In the genomic region with DNA sequence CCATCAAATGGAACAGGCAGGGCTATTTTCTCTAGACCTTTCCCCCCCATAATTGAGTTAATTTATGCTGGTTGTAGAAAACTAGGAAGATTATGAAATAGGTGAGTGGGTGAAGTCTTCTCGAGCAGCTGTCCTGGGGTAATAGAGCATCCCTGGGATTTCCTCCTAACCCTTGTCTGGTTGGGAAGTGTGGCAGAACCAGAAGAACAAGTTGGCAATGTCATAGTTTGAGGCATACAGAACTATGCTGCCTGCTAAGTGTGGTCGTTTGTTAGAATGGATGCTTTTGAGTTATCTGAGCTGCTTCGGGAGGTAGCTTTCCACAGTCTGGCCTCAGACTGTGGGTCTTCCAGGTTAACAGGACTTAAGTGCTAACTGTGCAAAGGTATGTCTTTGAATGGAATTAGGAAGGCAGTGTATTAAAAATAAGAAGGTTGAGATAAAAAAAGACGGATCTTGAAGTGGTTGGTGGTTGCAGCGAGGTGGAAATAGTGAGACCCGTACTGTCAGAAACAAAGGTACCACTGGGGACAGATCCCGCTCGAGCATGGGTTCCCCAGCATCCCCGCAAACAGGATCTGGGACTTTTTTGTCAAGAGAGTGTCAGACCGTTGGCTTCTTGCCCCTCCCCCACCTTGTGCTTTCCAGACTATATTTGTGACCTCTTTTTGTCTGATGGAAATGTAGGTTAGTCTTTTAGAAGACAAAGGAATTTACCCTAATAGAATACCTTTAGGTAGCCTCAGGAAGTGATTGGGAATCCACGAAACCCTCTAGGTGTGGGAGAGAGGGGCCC, we compare ENCODE assay signal across 1 cellular context.
TF ChIP-seq lines count a peak whose summit lies in the region.

No MANE protein-coding gene starts in this region.

TF ChIP-seq in K562, 482 proteins besides CTCF, POLR2A, EP300 and RAD21:
- TF ChIP-seq MEIS2 (IDR thresholded peaks at IDR 0.05; ENCODE audit: partially characterized antibody) (no peak), ATF7 (IDR thresholded peaks at IDR 0.05) (no peak), NFATC3 (IDR thresholded peaks at IDR 0.05) (no peak), NONO (IDR thresholded peaks at IDR 0.05; ENCODE audit: low read depth in 2 of 2, low read length in 1 of 2) (no peak), CBFB (CRISPR knock-in tag; IDR thresholded peaks at IDR 0.05) (no peak), ZNF57 (CRISPR knock-in tag; IDR thresholded peaks at IDR 0.05) (no peak), ZNF699 (CRISPR knock-in tag; IDR thresholded peaks at IDR 0.05; ENCODE audit: insufficient replicate concordance) (no peak), CXXC5 (CRISPR knock-in tag; IDR thresholded peaks at IDR 0.05) (no peak), MAFG (tag; conservative IDR thresholded peaks at IDR 0.05) (no peak), CHCHD3 (CRISPR knock-in tag; IDR thresholded peaks at IDR 0.05) (no peak), GTF2E2 (tag; IDR thresholded peaks at IDR 0.05) (no peak), TAF9B (IDR thresholded peaks at IDR 0.05; ENCODE audit: partially characterized antibody) (no peak), SMAD2 (IDR thresholded peaks at IDR 0.05; ENCODE audit: low read depth, low read length) (no peak), ZNF444 (CRISPR knock-in tag; IDR thresholded peaks at IDR 0.05) (no peak)
- TF ChIP-seq, protein P1, sequence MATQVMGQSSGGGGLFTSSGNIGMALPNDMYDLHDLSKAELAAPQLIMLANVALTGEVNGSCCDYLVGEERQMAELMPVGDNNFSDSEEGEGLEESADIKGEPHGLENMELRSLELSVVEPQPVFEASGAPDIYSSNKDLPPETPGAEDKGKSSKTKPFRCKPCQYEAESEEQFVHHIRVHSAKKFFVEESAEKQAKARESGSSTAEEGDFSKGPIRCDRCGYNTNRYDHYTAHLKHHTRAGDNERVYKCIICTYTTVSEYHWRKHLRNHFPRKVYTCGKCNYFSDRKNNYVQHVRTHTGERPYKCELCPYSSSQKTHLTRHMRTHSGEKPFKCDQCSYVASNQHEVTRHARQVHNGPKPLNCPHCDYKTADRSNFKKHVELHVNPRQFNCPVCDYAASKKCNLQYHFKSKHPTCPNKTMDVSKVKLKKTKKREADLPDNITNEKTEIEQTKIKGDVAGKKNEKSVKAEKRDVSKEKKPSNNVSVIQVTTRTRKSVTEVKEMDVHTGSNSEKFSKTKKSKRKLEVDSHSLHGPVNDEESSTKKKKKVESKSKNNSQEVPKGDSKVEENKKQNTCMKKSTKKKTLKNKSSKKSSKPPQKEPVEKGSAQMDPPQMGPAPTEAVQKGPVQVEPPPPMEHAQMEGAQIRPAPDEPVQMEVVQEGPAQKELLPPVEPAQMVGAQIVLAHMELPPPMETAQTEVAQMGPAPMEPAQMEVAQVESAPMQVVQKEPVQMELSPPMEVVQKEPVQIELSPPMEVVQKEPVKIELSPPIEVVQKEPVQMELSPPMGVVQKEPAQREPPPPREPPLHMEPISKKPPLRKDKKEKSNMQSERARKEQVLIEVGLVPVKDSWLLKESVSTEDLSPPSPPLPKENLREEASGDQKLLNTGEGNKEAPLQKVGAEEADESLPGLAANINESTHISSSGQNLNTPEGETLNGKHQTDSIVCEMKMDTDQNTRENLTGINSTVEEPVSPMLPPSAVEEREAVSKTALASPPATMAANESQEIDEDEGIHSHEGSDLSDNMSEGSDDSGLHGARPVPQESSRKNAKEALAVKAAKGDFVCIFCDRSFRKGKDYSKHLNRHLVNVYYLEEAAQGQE (CRISPR knock-in tag; IDR thresholded peaks at IDR 0.05; ENCODE audit: low read depth), result no peak
- TF ChIP-seq, protein P2, sequence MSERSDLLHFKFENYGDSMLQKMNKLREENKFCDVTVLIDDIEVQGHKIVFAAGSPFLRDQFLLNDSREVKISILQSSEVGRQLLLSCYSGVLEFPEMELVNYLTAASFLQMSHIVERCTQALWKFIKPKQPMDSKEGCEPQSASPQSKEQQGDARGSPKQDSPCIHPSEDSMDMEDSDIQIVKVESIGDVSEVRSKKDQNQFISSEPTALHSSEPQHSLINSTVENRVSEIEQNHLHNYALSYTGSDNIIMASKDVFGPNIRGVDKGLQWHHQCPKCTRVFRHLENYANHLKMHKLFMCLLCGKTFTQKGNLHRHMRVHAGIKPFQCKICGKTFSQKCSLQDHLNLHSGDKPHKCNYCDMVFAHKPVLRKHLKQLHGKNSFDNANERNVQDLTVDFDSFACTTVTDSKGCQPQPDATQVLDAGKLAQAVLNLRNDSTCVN (CRISPR knock-in tag; IDR thresholded peaks at IDR 0.05), result no peak
- TF ChIP-seq, protein P3, sequence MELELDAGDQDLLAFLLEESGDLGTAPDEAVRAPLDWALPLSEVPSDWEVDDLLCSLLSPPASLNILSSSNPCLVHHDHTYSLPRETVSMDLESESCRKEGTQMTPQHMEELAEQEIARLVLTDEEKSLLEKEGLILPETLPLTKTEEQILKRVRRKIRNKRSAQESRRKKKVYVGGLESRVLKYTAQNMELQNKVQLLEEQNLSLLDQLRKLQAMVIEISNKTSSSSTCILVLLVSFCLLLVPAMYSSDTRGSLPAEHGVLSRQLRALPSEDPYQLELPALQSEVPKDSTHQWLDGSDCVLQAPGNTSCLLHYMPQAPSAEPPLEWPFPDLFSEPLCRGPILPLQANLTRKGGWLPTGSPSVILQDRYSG (tag; conservative IDR thresholded peaks at IDR 0.05; ENCODE audit: low read depth), result no peak
